8 cellular contexts compared by ENCODE assay signal in genomic region chr21:39347537-39347936, GRCh38. TPM values are rescaled to one million over a fixed set of nuclear protein-coding genes. Genes with fewer than 3 reads are reported as not detected.
DNase-seq lines count a peak whose midpoint lies in the region; TF ChIP-seq lines count a peak whose summit lies in the region.

No MANE protein-coding gene starts in this region.

- peaks cover 51% of the 10 kb centered on the region for H3K79me2 ChIP-seq in mammary epithelial cell (ENCODE audit: insufficient read depth, low read length)

- DNase-seq in AG09309 (ENCODE audit: low read depth) (no peak), mammary epithelial cell (no peak), NCI-H187 (lab: John Stamatoyannopoulos, UW) (no peak), GM10266 (ENCODE audit: extremely low spot score) (no peak), NCI-H1694 treated with DMSO at 0.1 percent for 48 hours (lab: John Stamatoyannopoulos, UW) (no peak)
- no peak for DNase-seq in activated CD4-positive, alpha-beta T cell treated with anti-CD3 and anti-CD28 coated beads, Interleukin-2, amount 50 U/mL, for 4 hours

- H2AFZ ChIP-seq in mammary epithelial cell (ENCODE audit: low read depth, low read length), result no peak overlapping the region

- peak overlapping the region; percentile 88 for H3K4me2 ChIP-seq in mammary epithelial cell (ENCODE audit: insufficient read depth, low read depth, low read length)

- H3K9me3 ChIP-seq in KOPT-K1 (ENCODE audit: insufficient read depth, low read length, poor library complexity, severe bottlenecking) (no peaks in the 10 kb centered on the region), mammary epithelial cell (replicated peaks; ENCODE audit: insufficient read depth, low read length) (no peaks in the 10 kb centered on the region), mucosa of stomach (ENCODE audit: control insufficient read depth, low read length) (no peaks in the 10 kb centered on the region)

- H3K9ac ChIP-seq in mammary epithelial cell (ENCODE audit: insufficient read depth, low read length) (peak overlapping the region; percentile 93), mucosa of stomach (ENCODE audit: low read length) (peak overlapping the region; percentile 83)

- no peaks in the 10 kb centered on the region for H4K20me1 ChIP-seq in mammary epithelial cell (ENCODE audit: insufficient read depth, low read length)

- H3K27ac ChIP-seq in KOPT-K1 (ENCODE audit: low read depth, low read length, poor library complexity, severe bottlenecking), result peak overlapping the region; percentile 95
- H3K27ac ChIP-seq in mammary epithelial cell (ENCODE audit: insufficient read depth, low read depth, low read length), result peak overlapping the region; percentile 90

- peaks cover 19% of the 10 kb centered on the region for H3K4me1 ChIP-seq in mammary epithelial cell (ENCODE audit: insufficient read depth, low read length)
- H3K4me1 ChIP-seq in mucosa of stomach (ENCODE audit: control insufficient read depth, insufficient read depth, low read length), result peaks cover 25% of the 10 kb centered on the region

- peaks cover 53% of the 10 kb centered on the region for H3K36me3 ChIP-seq in KOPT-K1 (ENCODE audit: insufficient read depth, low read length)
- peaks cover 29% of the 10 kb centered on the region for H3K36me3 ChIP-seq in mammary epithelial cell (ENCODE audit: insufficient read depth, low read length)
- H3K36me3 ChIP-seq in mucosa of stomach (ENCODE audit: control insufficient read depth, insufficient read depth, low read length), result no peaks in the 10 kb centered on the region

- CTCF ChIA-PET in mammary epithelial cell (lab: Charles Lee; ENCODE audit: low non-redundant PET), result no interaction called here

- H3K27me3 ChIP-seq in mammary epithelial cell (ENCODE audit: insufficient read depth, low read length) (no peaks in the 10 kb centered on the region), mucosa of stomach (ENCODE audit: control insufficient read depth, insufficient read depth, low read length) (no peaks in the 10 kb centered on the region)

- in situ Hi-C loops in mammary epithelial cell (cut with MboI; ENCODE audit: low sequenced_read_pairs in 2 of 2), result no loop called here

- intact Hi-C loops in mammary epithelial cell (cut with micrococcal nuclease), result loop anchor here (5.0 kb wide), 1 partner anchor 85 kb away; no protein-coding TSS in a partner anchor

- H3K4me3 ChIP-seq in AG09309 (ENCODE audit: control insufficient read depth, low read depth, low read length) (peak overlapping the region; percentile 80), mammary epithelial cell (replicated peaks in 1 of 3; ENCODE audit: insufficient read depth in 1 of 3, low read depth in 2 of 3, low read length in 3 of 3) (peak overlapping the region; percentile 84 to 99 (median 97)), mucosa of stomach (ENCODE audit: low read length) (peak overlapping the region; percentile 76)

- no TSS peak for BruUV-seq in mammary epithelial cell (replicated peaks; lab: Mats Ljungman, UMichigan)

- WGBS in mammary epithelial cell (ENCODE audit: low coverage, missing lambda C conversion rate), result 2% methylated on average over 9 of the region's 10 CpGs

- no peak for TF ChIP-seq CTCF in AG09309 (IDR thresholded peaks at IDR 0.05; ENCODE audit: control insufficient read depth, insufficient read depth, low read depth, low read length, missing control alignments)
- no peak for TF ChIP-seq CTCF in mammary epithelial cell (conservative IDR thresholded peaks at IDR 0.05 in 1 of 2, IDR thresholded peaks at IDR 0.05 in 1 of 2; ENCODE audit: extremely low read depth in 1 of 2, insufficient read depth in 1 of 2, low read depth in 1 of 2, low read length in 2 of 2)
- no peak for TF ChIP-seq CTCF in GM10266 (IDR thresholded peaks at IDR 0.05; ENCODE audit: control insufficient read depth, insufficient read depth, low read depth, missing control alignments)

- dilution Hi-C loops in mammary epithelial cell (cut with HindIII; ENCODE audit: low sequenced_read_pairs), result loop anchor here (5.0 kb wide), 2 partner anchors 35 to 40 kb away; partner anchors contain the start of gene BRWD1

RNA-seq across cellular contexts. Expression of gene HMGN1, which starts 1.4 kb away (rescaled TPM):
- total RNA-seq in mammary epithelial cell, result 100 to 1,000 TPM; 118 to 285 TPM
- 124 TPM for polyA plus RNA-seq in mammary epithelial cell
- polyA minus RNA-seq in mammary epithelial cell, result 52.9 TPM

RNA-seq across cellular contexts. Expression of gene BRWD1, which starts 34.1 kb away (rescaled TPM):
- 10 to 100 TPM; 29.2 to 60.0 TPM for total RNA-seq in mammary epithelial cell
- polyA plus RNA-seq in mammary epithelial cell, result 6.5 TPM
- 36.1 TPM for polyA minus RNA-seq in mammary epithelial cell
